Comparison of ENCODE assay signal across 12 cellular contexts in the genomic region with DNA sequence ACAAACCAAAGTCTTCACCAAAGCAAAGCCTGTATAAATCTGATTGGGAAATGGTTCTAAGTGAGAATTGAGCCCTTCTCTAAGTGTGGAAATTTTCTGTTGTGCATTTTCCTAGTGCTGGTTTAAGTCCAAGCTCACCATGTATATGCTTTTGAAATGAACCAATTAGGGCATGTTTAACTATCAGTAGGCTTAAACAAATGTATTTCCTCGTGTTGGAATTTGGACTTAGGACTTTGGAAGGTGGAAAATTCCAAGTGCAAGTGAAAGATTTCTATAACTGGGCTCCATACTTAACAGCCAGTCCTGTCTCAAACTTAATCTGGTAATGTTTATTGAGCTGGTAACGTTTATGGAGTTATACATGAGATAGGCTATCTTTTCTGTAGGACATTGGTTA.
"Had no signal": no experiment of that assay in that cellular context is flagged by ENCODE, and none has a peak within 500 bp of the region (broad histone marks: within the 10 kb centered on the region; RNA-seq: fewer than 3 reads in every experiment).

No MANE protein-coding gene starts in this region.

- FAIRE-seq: TTC549 had no signal

- H3K36me3 Mint-ChIP-seq: immature natural killer cell; stimulated activated effector memory CD8-positive, alpha-beta T cell treated with anti-CD3 and anti-CD28 coated beads, Interleukin-12 subunit alpha, Interleukin-12 subunit beta, amount 100 ng/mL, for 72 hours had no signal

- H3K9me3 Mint-ChIP-seq: activated naive CD4-positive, alpha-beta T cell treated with anti-CD3 and anti-CD28 coated beads, Interleukin-2, amount 50 U/mL, for 72 hours; immature natural killer cell; stimulated activated effector memory CD8-positive, alpha-beta T cell treated with anti-CD3 and anti-CD28 coated beads, Interleukin-12 subunit alpha, Interleukin-12 subunit beta, amount 100 ng/mL, for 72 hours had no signal

- H3K27ac ChIP-seq: brain microvascular endothelial cell, tibial artery had no signal

- H3K9me3 ChIP-seq: tibial artery had no signal

- H3K36me3 ChIP-seq: brain microvascular endothelial cell, tibial artery had no signal

- H3K4me3 Mint-ChIP-seq: immature natural killer cell; stimulated activated effector memory CD8-positive, alpha-beta T cell treated with anti-CD3 and anti-CD28 coated beads, Interleukin-12 subunit alpha, Interleukin-12 subunit beta, amount 100 ng/mL, for 72 hours had no signal

- H3K4me3 ChIP-seq: tibial artery had no signal

- H3K27me3 ChIP-seq: brain microvascular endothelial cell, tibial artery had no signal

- ATAC-seq: activated naive CD4-positive, alpha-beta T cell treated with anti-CD3 and anti-CD28 coated beads, Interleukin-2, amount 50 U/mL, for 72 hours; right cardiac atrium; stimulated activated effector memory CD8-positive, alpha-beta T cell treated with anti-CD3 and anti-CD28 coated beads, Interleukin-12 subunit alpha, Interleukin-12 subunit beta, amount 100 ng/mL, for 72 hours had no signal

- H3K27ac Mint-ChIP-seq: activated naive CD4-positive, alpha-beta T cell treated with anti-CD3 and anti-CD28 coated beads, Interleukin-2, amount 50 U/mL, for 72 hours; immature natural killer cell; stimulated activated effector memory CD8-positive, alpha-beta T cell treated with anti-CD3 and anti-CD28 coated beads, Interleukin-12 subunit alpha, Interleukin-12 subunit beta, amount 100 ng/mL, for 72 hours had no signal

- DNase-seq: activated T-cell treated with anti-CD3 and anti-CD28 coated beads, Interleukin-2, amount 50 U/mL, for 1 hour; amniotic stem cell; brain microvascular endothelial cell; dermis blood vessel endothelial cell; immature natural killer cell; mesenchymal stem cell; right cardiac atrium; T-helper 2 cell; tibial artery had no signal
